Comparison of ENCODE assay signal across 8 cellular contexts in the genomic region with DNA sequence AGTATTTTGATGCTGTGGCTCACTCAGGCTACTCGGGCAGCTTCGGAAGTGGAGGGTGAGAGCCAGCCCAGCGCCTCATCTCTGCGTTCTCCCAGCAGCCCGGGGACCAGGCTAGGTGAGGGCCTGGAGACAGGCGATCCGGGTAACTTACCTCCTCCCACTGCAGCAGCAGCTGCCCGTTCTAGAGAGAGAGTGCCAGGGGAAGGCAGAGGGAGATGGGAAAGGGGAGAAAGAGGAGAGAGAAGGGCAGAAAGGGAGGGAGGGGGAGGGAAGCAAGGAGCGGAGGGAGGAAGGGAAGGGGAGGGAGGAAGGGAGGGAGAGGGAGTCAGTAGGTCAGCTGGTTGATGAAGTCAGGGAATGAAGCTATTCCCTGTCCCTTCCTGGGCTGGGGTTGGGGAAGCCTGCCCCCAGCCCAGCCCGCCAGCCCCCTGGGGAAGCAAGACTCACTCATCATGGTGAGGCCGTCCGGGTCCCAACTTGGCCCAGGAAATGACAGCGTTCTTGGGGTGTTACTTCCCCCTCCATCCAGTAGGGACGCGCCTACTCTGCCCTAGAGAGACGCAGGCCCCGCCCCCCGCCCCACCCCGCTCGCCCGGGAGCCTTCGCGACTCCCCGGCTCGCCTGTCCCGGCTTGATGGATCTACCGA. TPM values are rescaled to one million over a fixed set of nuclear protein-coding genes. Genes with fewer than 3 reads are reported as not detected.
DNase-seq lines count a peak whose midpoint lies in the region; ATAC-seq and TF ChIP-seq lines count a peak whose summit lies in the region.

A gene with protein sequence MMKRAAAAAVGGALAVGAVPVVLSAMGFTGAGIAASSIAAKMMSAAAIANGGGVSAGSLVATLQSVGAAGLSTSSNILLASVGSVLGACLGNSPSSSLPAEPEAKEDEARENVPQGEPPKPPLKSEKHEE (minus strand): TSS at position 494 of the 647 bp plus-strand sequence. CDS start 40 bp downstream, at position 454.

- POLR2A ChIA-PET in OCI-LY7 (lab: Charles Lee): interaction anchor here (0.6 to 1.9 kb wide), 5 partner anchors 11 to 49 kb away, joined by 3 to 7 read pairs (median 4); partner anchors contain the start of genes DDX24 and IFI27L1

- peaks cover 6% of the 10 kb centered on the region for H3K27me3 Mint-ChIP-seq in activated T-cell treated with anti-CD3 and anti-CD28 coated beads, Interleukin-2, amount 50 U/mL, for 4 hours (ENCODE audit: low read depth)

- H3K36me3 ChIP-seq in OCI-LY7 (ENCODE audit: insufficient read depth, low read length) (no peaks in the 10 kb centered on the region), esophagus muscularis mucosa (peaks cover 0 to 10% (median 7%) of the 10 kb centered on the region in 4 donors)

- H3K9me3 ChIP-seq in OCI-LY7 (ENCODE audit: low read length) (no peaks in the 10 kb centered on the region), esophagus muscularis mucosa (no peaks in the 10 kb centered on the region)

- H3K9me3 Mint-ChIP-seq in activated T-cell treated with anti-CD3 and anti-CD28 coated beads, Interleukin-2, amount 50 U/mL, for 4 hours: no peaks in the 10 kb centered on the region

- in situ Hi-C loops in Caki2 (cut with HindIII; ENCODE audit: low pct_unique_long_range_greater_than_20kb, low sequenced_read_pairs): no loop called here

- H3K9me2 ChIP-seq in OCI-LY7 (ENCODE audit: insufficient read depth, low read length): no peaks in the 10 kb centered on the region

- H3K4me3 ChIP-seq in OCI-LY7 (ENCODE audit: low read depth, low read length, poor library complexity, severe bottlenecking): peak within 1 kb of the TSS; percentile 71
- peak within 1 kb of the TSS; percentile 51 to 74 (median 57) for H3K4me3 ChIP-seq in esophagus muscularis mucosa

- peak within 1 kb of the TSS; percentile 100 for H2AFZ ChIP-seq in OCI-LY7 (ENCODE audit: low read length)

- H3K27ac ChIP-seq in OCI-LY7 (ENCODE audit: low read depth, low read length, poor library complexity, severe bottlenecking): no peak within 1 kb of the TSS
- H3K27ac ChIP-seq in esophagus muscularis mucosa (replicated peaks in 1 of 4): peak within 1 kb of the TSS; percentile 77 to 87 (median 84)

- no peaks in the 10 kb centered on the region for H3K27me3 ChIP-seq in esophagus muscularis mucosa

- no TSS peak for BruUV-seq in OCI-LY7 (replicated peaks; lab: Mats Ljungman, UMichigan)

- WGBS in esophagus muscularis mucosa: 0% methylated on average over 21 of the region's 27 CpGs

- CTCF ChIA-PET in OCI-LY7 (lab: Charles Lee; ENCODE audit: unreplicated experiment): interaction anchor here (0.7 kb wide), 2 partner anchors 9 to 93 kb away, joined by 3 to 6 read pairs; no protein-coding TSS in a partner anchor

- no peak for TF ChIP-seq POLR2A in esophagus muscularis mucosa (IDR thresholded peaks at IDR 0.05; ENCODE audit: low read depth)

- TF ChIP-seq EP300 in esophagus muscularis mucosa (IDR thresholded peaks at IDR 0.05): no peak

- DNase-seq in Caki2 (ENCODE audit: low read depth) (peak; percentile 72), HS-27A (ENCODE audit: low read depth) (peak; percentile 54), OCI-LY7 (ENCODE audit: low spot score) (peak; percentile 85), esophagus muscularis mucosa (ENCODE audit: extremely low spot score) (peak; percentile 93), myocyte (ENCODE audit: low read depth) (peak; percentile 89)
- DNase-seq in activated T-cell treated with anti-CD3 and anti-CD28 coated beads, Interleukin-2, amount 50 U/mL, for 4 hours: peak; percentile 45
- peak; percentile 34 to 44 for DNase-seq in stimulated activated CD8-positive, alpha-beta memory T cell treated with anti-CD3 and anti-CD28 coated beads, Interleukin-7, amount 100 ng/mL, for 4 hours (ENCODE audit: low read depth in 2 of 2)

- H3K4me2 ChIP-seq in OCI-LY7 (ENCODE audit: low read length): peak within 1 kb of the TSS; percentile 97

- H3K79me2 ChIP-seq in OCI-LY7 (ENCODE audit: insufficient read depth, low read depth, low read length): no peaks in the 10 kb centered on the region

- peak; percentile 40; the same call in 1 of the 2 replicates for TF ChIP-seq CTCF in OCI-LY7 (conservative IDR thresholded peaks at IDR 0.05; ENCODE audit: low read length)
- TF ChIP-seq CTCF in esophagus muscularis mucosa (IDR thresholded peaks at IDR 0.05): peak; percentile 17 to 58 (median 28)

- peaks cover 18% of the 10 kb centered on the region for H3K4me1 Mint-ChIP-seq in activated T-cell treated with anti-CD3 and anti-CD28 coated beads, Interleukin-2, amount 50 U/mL, for 4 hours (ENCODE audit: low read depth)

- H3K36me3 Mint-ChIP-seq in activated T-cell treated with anti-CD3 and anti-CD28 coated beads, Interleukin-2, amount 50 U/mL, for 4 hours (ENCODE audit: insufficient read depth): no peaks in the 10 kb centered on the region

- ATAC-seq in GM19468 (IDR thresholded peaks at IDR 0.05; ENCODE audit: extremely low read depth, unreplicated experiment): peak; percentile 91
- ATAC-seq in activated T-cell treated with anti-CD3 and anti-CD28 coated beads, Interleukin-2, amount 50 U/mL, for 4 hours: peak; percentile 96 to 99

- H3K4me1 ChIP-seq in OCI-LY7 (ENCODE audit: insufficient read depth, low read length, poor library complexity, severe bottlenecking) (peaks cover 14% of the 10 kb centered on the region), esophagus muscularis mucosa (peaks cover 5 to 22% (median 21%) of the 10 kb centered on the region in 4 donors)

- H3K4me3 Mint-ChIP-seq in activated T-cell treated with anti-CD3 and anti-CD28 coated beads, Interleukin-2, amount 50 U/mL, for 4 hours: peak within 1 kb of the TSS; percentile 88

- intact Hi-C loops in OCI-LY7 (cut with micrococcal nuclease; ENCODE audit: unreplicated experiment): loop anchor here (5.0 kb wide), 1 partner anchor 47 kb away; the partner anchor contains the start of genes DDX24 and IFI27L1
- intact Hi-C loops in esophagus muscularis mucosa (cut with DNase I): loop anchor here (5.0 kb wide), 1 partner anchor 47 kb away; the partner anchor contains the start of genes DDX24 and IFI27L1

- no peaks in the 10 kb centered on the region for H4K20me1 ChIP-seq in OCI-LY7 (ENCODE audit: insufficient read depth, low read length)

RNA-seq across cellular contexts. Expression of the gene that starts here (rescaled TPM):
- 115 and 144 TPM in 2 replicates for total RNA-seq in Caki2 (2014; rRNA removed; shearing (Covaris generic); ENCODE audit: low replicate concordance)
- total RNA-seq in OCI-LY7 (2014; rRNA removed; shearing (Covaris generic)): 94.2 and 102 TPM in 2 replicates
- total RNA-seq in OCI-LY7 (2022) (52.6 and 55.1 TPM in 2 replicates), esophagus muscularis mucosa (10 to 100 TPM; 38.8 to 83.9 (median 64.7) TPM), myocyte (34.8 and 42.6 TPM in 2 replicates)
- total RNA-seq in activated T-cell treated with anti-CD3 and anti-CD28 coated beads, Interleukin-2, amount 50 U/mL, for 4 hours: 10 to 100 TPM; 19.3 to 26.4 (median 23.6) TPM
- 256 TPM for polyA plus RNA-seq in myocyte (2012)

Comparison
In these comparisons a context has a peak if more than half of its experiments do, and no peak if none do; other contexts are left out.
1. DNase-seq: peak in every context shown above with its lines; median percentile 93 in esophagus muscularis mucosa; 89 in myocyte; 85 in OCI-LY7; 72 in Caki2; 54 in HS-27A; 45 in activated T-cell treated with anti-CD3 and anti-CD28 coated beads, Interleukin-2, amount 50 U/mL, for 4 hours; 39 in stimulated activated CD8-positive, alpha-beta memory T cell treated with anti-CD3 and anti-CD28 coated beads, Interleukin-7, amount 100 ng/mL, for 4 hours.